ENCODE assay signal across 21 cellular contexts in genomic region chr5:134489227-134489944, GRCh38. TPM values are rescaled to one million over a fixed set of nuclear protein-coding genes. Genes with fewer than 3 reads are reported as not detected.
DNase-seq lines count a peak whose midpoint lies in the region; ATAC-seq and TF ChIP-seq lines count a peak whose summit lies in the region.
"Had no signal": no experiment of that assay in that cellular context is flagged by ENCODE, and none has a peak within 500 bp of the region (broad histone marks: within the 10 kb centered on the region; RNA-seq: fewer than 3 reads in every experiment).

No MANE protein-coding gene starts in this region.

- H4K5ac ChIP-seq in mesendoderm (ENCODE audit: low read length), result no peak overlapping the region

- H3K27me3 ChIP-seq in esophagus muscularis mucosa (no peaks in the 10 kb centered on the region), mesendoderm (ENCODE audit: insufficient read depth, low read length, poor library complexity) (no peaks in the 10 kb centered on the region), upper lobe of right lung (no peaks in the 10 kb centered on the region)

- H3K9ac ChIP-seq in mesendoderm (ENCODE audit: low read length), result no peak overlapping the region

- ATAC-seq in upper lobe of right lung, result no peak

- no peak for TF ChIP-seq POLR2A in esophagus muscularis mucosa (IDR thresholded peaks at IDR 0.05; ENCODE audit: low read depth)

- H2BK5ac ChIP-seq in mesendoderm (ENCODE audit: low read length), result no peak overlapping the region

- H3K9me3 ChIP-seq in esophagus muscularis mucosa (no peaks in the 10 kb centered on the region), upper lobe of right lung (no peaks in the 10 kb centered on the region)

- H2AK5ac ChIP-seq in mesendoderm (ENCODE audit: low read length), result peak overlapping the region; percentile 7

- no peak overlapping the region for H3K18ac ChIP-seq in mesendoderm (ENCODE audit: low read length)

- 98% methylated on average over 7 of the region's 7 CpGs for WGBS in esophagus muscularis mucosa
- no CpG with 5 or more reads among the region's 7 CpGs for WGBS in mesendoderm (ENCODE audit: extremely low coverage, insufficient coverage, low lambda C conversion rate)

- no peak overlapping the region for H3K27ac ChIP-seq in esophagus muscularis mucosa (replicated peaks in 1 of 4)
- H3K27ac ChIP-seq in mesendoderm (ENCODE audit: low read depth, low read length), result no peak overlapping the region
- no peak overlapping the region for H3K27ac ChIP-seq in upper lobe of right lung

- no peaks in the 10 kb centered on the region for H3K4me1 ChIP-seq in esophagus muscularis mucosa
- peaks cover 10% of the 10 kb centered on the region for H3K4me1 ChIP-seq in mesendoderm (ENCODE audit: control insufficient read depth, low read depth, low read length)
- H3K4me1 ChIP-seq in upper lobe of right lung, result no peaks in the 10 kb centered on the region

- no peak overlapping the region for H2BK15ac ChIP-seq in mesendoderm (replicated peaks; ENCODE audit: low read depth)

- DNase-seq in activated effector memory CD4-positive, alpha-beta T cell treated with anti-CD3 and anti-CD28 coated beads, Interleukin-2, amount 50 U/mL, for 16 hours, result peak; percentile 1
- no peak for DNase-seq in activated effector memory CD4-positive, alpha-beta T cell treated with Interleukin-2 at 50 U/mL for 16 hours
- DNase-seq in esophagus muscularis mucosa (ENCODE audit: extremely low spot score), result peak; percentile 89
- DNase-seq in mesendoderm, result no peak
- peak; percentile 29 for DNase-seq in upper lobe of right lung
- no peak for DNase-seq in NCI-H526 (lab: John Stamatoyannopoulos, UW)
- no peak for DNase-seq in activated CD4-positive, alpha-beta T cell treated with anti-CD3 and anti-CD28 coated beads for 48 hours
- DNase-seq in GM13976 (ENCODE audit: low spot score), result no peak
- DNase-seq: Calu3, DND-41, H7, KG1, MM.1S, NCI-H1048, NCI-H1417, NCI-H1694, NCI-H2029 treated with DMSO at 0.1 percent for 48 hours, NCI-H446 treated with DMSO at 0.1 percent for 48 hours, NCI-H526 treated with DMSO at 0.1 percent for 48 hours, RPMI8226, SHP77 treated with DMSO at 0.1 percent for 48 hours had no signal

- no peak overlapping the region for H2BK120ac ChIP-seq in mesendoderm (ENCODE audit: low read depth, low read length)

- H4K8ac ChIP-seq in mesendoderm (ENCODE audit: low read depth, low read length), result no peak overlapping the region

- no peaks in the 10 kb centered on the region for H3K36me3 ChIP-seq in esophagus muscularis mucosa
- H3K36me3 ChIP-seq in mesendoderm (ENCODE audit: control insufficient read depth, insufficient read depth, low read length), result no peaks in the 10 kb centered on the region
- no peaks in the 10 kb centered on the region for H3K36me3 ChIP-seq in upper lobe of right lung

- in situ Hi-C loops in GM13976 (cut with MboI; ENCODE audit: low sequenced_read_pairs, unreplicated experiment), result no loop called here

- no peak overlapping the region for H3K4me2 ChIP-seq in mesendoderm (ENCODE audit: low read length)

- no peaks in the 10 kb centered on the region for H3K79me2 ChIP-seq in mesendoderm (ENCODE audit: control insufficient read depth, insufficient read depth, low read length)

- H3K79me1 ChIP-seq in mesendoderm (ENCODE audit: low read length), result no peaks in the 10 kb centered on the region

- H3K4me3 ChIP-seq in esophagus muscularis mucosa (no peak overlapping the region), mesendoderm (ENCODE audit: low read length) (no peak overlapping the region), upper lobe of right lung (no peak overlapping the region)

- no peak overlapping the region for H3K4ac ChIP-seq in mesendoderm (ENCODE audit: low read depth, low read length)

- TF ChIP-seq CTCF in esophagus muscularis mucosa (IDR thresholded peaks at IDR 0.05) (no peak), upper lobe of right lung (IDR thresholded peaks at IDR 0.05) (no peak), GM13976 (IDR thresholded peaks at IDR 0.05; ENCODE audit: borderline replicate concordance, control extremely low read depth, extremely low read depth, insufficient read depth, missing control alignments) (no peak)

- H3K56ac ChIP-seq in mesendoderm (ENCODE audit: low read length), result no peak overlapping the region

- intact Hi-C loops in esophagus muscularis mucosa (cut with DNase I), result no loop called here
- intact Hi-C loops in upper lobe of right lung (cut with DNase I), result no loop called here

- no peak for TF ChIP-seq EP300 in esophagus muscularis mucosa (IDR thresholded peaks at IDR 0.05)

- H3K23ac ChIP-seq in mesendoderm (ENCODE audit: low read length), result no peak overlapping the region

RNA-seq across cellular contexts. Expression of gene JADE2, which starts 36.1 kb away (rescaled TPM):
- 10 to 100 TPM; 55.5 to 95.5 (median 77.1) TPM for total RNA-seq in esophagus muscularis mucosa
- 36.2 TPM for polyA plus RNA-seq in mesendoderm (2013, experiment 1 of 2)
- 36.7 TPM for polyA plus RNA-seq in mesendoderm (2013, experiment 2 of 2)
- total RNA-seq in upper lobe of right lung, result 86.7 TPM

Comparison
In these comparisons a context has a peak if more than half of its experiments do, and no peak if none do; other contexts are left out.
1. DNase-seq: peak in activated effector memory CD4-positive, alpha-beta T cell treated with anti-CD3 and anti-CD28 coated beads, Interleukin-2, amount 50 U/mL, for 16 hours (single experiment), esophagus muscularis mucosa (single experiment) and upper lobe of right lung (single experiment); none in activated effector memory CD4-positive, alpha-beta T cell treated with Interleukin-2 at 50 U/mL for 16 hours (single experiment), mesendoderm (single experiment), NCI-H526 (0 of 2), activated CD4-positive, alpha-beta T cell treated with anti-CD3 and anti-CD28 coated beads for 48 hours (single experiment) and GM13976 (single experiment).